Comparison of ENCODE assay signal across 8 cellular contexts in genomic region chr3:196942915-196943277, GRCh38. TPM values are rescaled to one million over a fixed set of nuclear protein-coding genes. Genes with fewer than 3 reads are reported as not detected.
DNase-seq lines count a peak whose midpoint lies in the region; ATAC-seq, FAIRE-seq and TF ChIP-seq lines count a peak whose summit lies in the region.

No MANE protein-coding gene starts in this region.

- TF ChIP-seq RAD21 in A549 (conservative IDR thresholded peaks at IDR 0.05 in 1 of 2, IDR thresholded peaks at IDR 0.05 in 1 of 2) = no peak

- no peak for TF ChIP-seq POLR2A in A549 (IDR thresholded peaks at IDR 0.05; ENCODE audit: low read length)

- peak overlapping the region; percentile 89 for H3K4me3 ChIP-seq in A549

- FAIRE-seq in A549 (lab: Jason Lieb, UNC) = no peak

- DNase-seq in A549 (ENCODE audit: low read depth in 1 of 2, low spot score in 1 of 2) = no peak
- DNase-seq in activated T-cell treated with anti-CD3 and anti-CD28 coated beads, Interleukin-2, amount 50 U/mL, for 4 hours = no peak
- DNase-seq in left cardiac atrium = no peak
- DNase-seq in progenitor cell of endocrine pancreas (ENCODE audit: low spot score, unreplicated experiment) = no peak
- DNase-seq in stimulated activated CD4-positive, alpha-beta T cell treated with anti-CD3 and anti-CD28 coated beads, Interleukin-2, amount 100 ng/mL, for 48 hours = no peak

- peak overlapping the region; percentile 74 to 98 for H3K27ac ChIP-seq in A549

- ATAC-seq in A549 (peak; percentile 8 to 21; a peak in 4 of 6 replicates), GM19023 (IDR thresholded peaks at IDR 0.05; ENCODE audit: unreplicated experiment) (peak; percentile 6), HG03521 (IDR thresholded peaks at IDR 0.05; ENCODE audit: unreplicated experiment) (peak; percentile 3), left cardiac atrium (peak; percentile 12 to 18), GM21717 (IDR thresholded peaks at IDR 0.05; ENCODE audit: unreplicated experiment) (no peak)
- peak; percentile 2 to 5 for ATAC-seq in activated T-cell treated with anti-CD3 and anti-CD28 coated beads, Interleukin-2, amount 50 U/mL, for 4 hours

- peak overlapping the region; percentile 92 for H3K27ac Mint-ChIP-seq in progenitor cell of endocrine pancreas

- 0% methylated on average over 4 of the region's 25 CpGs for WGBS in A549 (ENCODE audit: missing lambda C conversion rate)

- peak overlapping the region; percentile 98 for H3K4me2 ChIP-seq in A549

- intact Hi-C loops in left cardiac atrium (cut with DNase I) = loop anchor here in 1 of 2 donors (2.0 kb wide), 1 partner anchor 76 kb away; the partner anchor contains the start of gene SENP5

- H3K27me3 Mint-ChIP-seq in activated T-cell treated with anti-CD3 and anti-CD28 coated beads, Interleukin-2, amount 50 U/mL, for 4 hours (ENCODE audit: low read depth) = no peaks in the 10 kb centered on the region
- H3K27me3 Mint-ChIP-seq in progenitor cell of endocrine pancreas = no peaks in the 10 kb centered on the region

- H3K9me3 Mint-ChIP-seq in activated T-cell treated with anti-CD3 and anti-CD28 coated beads, Interleukin-2, amount 50 U/mL, for 4 hours = no peaks in the 10 kb centered on the region
- no peaks in the 10 kb centered on the region for H3K9me3 Mint-ChIP-seq in progenitor cell of endocrine pancreas (ENCODE audit: low read depth)

- TF ChIP-seq CTCF in A549 (IDR thresholded peaks at IDR 0.05) (no peak), progenitor cell of endocrine pancreas (IDR thresholded peaks at IDR 0.05; ENCODE audit: unreplicated experiment) (no peak)

- H3K4me1 Mint-ChIP-seq in activated T-cell treated with anti-CD3 and anti-CD28 coated beads, Interleukin-2, amount 50 U/mL, for 4 hours (ENCODE audit: low read depth) = peaks cover 49% of the 10 kb centered on the region
- peaks cover 32% of the 10 kb centered on the region for H3K4me1 Mint-ChIP-seq in progenitor cell of endocrine pancreas (ENCODE audit: low read depth)

- TF ChIP-seq EP300 in A549 (IDR thresholded peaks at IDR 0.05) = no peak

- peaks cover 9% of the 10 kb centered on the region; the same call in 2 of the 3 replicates for H3K4me1 ChIP-seq in A549

- peak overlapping the region; percentile 96 for H3K4me3 Mint-ChIP-seq in activated T-cell treated with anti-CD3 and anti-CD28 coated beads, Interleukin-2, amount 50 U/mL, for 4 hours
- peak overlapping the region; percentile 97 for H3K4me3 Mint-ChIP-seq in progenitor cell of endocrine pancreas (ENCODE audit: low read depth)

- peaks cover 14% of the 10 kb centered on the region for H3K36me3 Mint-ChIP-seq in activated T-cell treated with anti-CD3 and anti-CD28 coated beads, Interleukin-2, amount 50 U/mL, for 4 hours (ENCODE audit: insufficient read depth)
- peaks cover 6% of the 10 kb centered on the region for H3K36me3 Mint-ChIP-seq in progenitor cell of endocrine pancreas (ENCODE audit: insufficient read depth)

- CTCF ChIA-PET in A549 (lab: Yijun Ruan, JAX) = interaction anchor here (1.0 to 2.2 kb wide), 7 partner anchors 10 to 336 kb away, joined by 3 to 6 read pairs (median 4); partner anchors contain the start of gene PIGZ

- POLR2A ChIA-PET in A549 (lab: Yijun Ruan, JAX) = interaction anchor here (0.8 to 1.5 kb wide), 8 partner anchors 11 to 374 kb away, joined by 3 to 10 read pairs (median 4); partner anchors contain the start of genes CEP19, FBXO45, PAK2 and PIGX

- no peaks in the 10 kb centered on the region for H3K9me3 ChIP-seq in A549

TF ChIP-seq in A549, 52 proteins besides CTCF, POLR2A, EP300 and RAD21:
- TF ChIP-seq TP53 (CRISPR knock-in tag; IDR thresholded peaks at IDR 0.05) = no peak
- no peak for TF ChIP-seq MAX (IDR thresholded peaks at IDR 0.05)
- no peak for TF ChIP-seq PHF8 (IDR thresholded peaks at IDR 0.05; ENCODE audit: borderline replicate concordance, low read depth)
- TF ChIP-seq KDM1A (IDR thresholded peaks at IDR 0.05; ENCODE audit: low read depth) = no peak
- no peak for TF ChIP-seq HDAC2 (IDR thresholded peaks at IDR 0.05)
- TF ChIP-seq FOXS1 (CRISPR knock-in tag; IDR thresholded peaks at IDR 0.05) = no peak

RNA-seq across cellular contexts. Expression of gene NCBP2, which starts 0.6 kb away (rescaled TPM):
- polyA plus RNA-seq in A549 (2011; rRNA removed) (53.5 and 68.0 TPM in 2 replicates), A549 (2017; fragmentation: RNase III; extraction: RNeasy Plus Mini Kit Qiagen cat#74134 plus additional on column Dnase treatment) (62.0 to 64.5 TPM (median 63.6 TPM) in 3 replicates)
- 32.5 and 47.0 TPM in 2 replicates for polyA plus RNA-seq in A549 (2012; cell fraction: cytosol; rRNA removed)
- polyA plus RNA-seq in A549 (2012; cell fraction: nucleus; rRNA removed) = 12.1 and 16.2 TPM in 2 replicates
- 24.2 and 28.2 TPM in 2 replicates for polyA minus RNA-seq in A549 (2011; rRNA and poly(A)+ RNA removed)
- 100 to 1,000 TPM; 132 to 138 (median 134) TPM for total RNA-seq in activated T-cell treated with anti-CD3 and anti-CD28 coated beads, Interleukin-2, amount 50 U/mL, for 4 hours
- total RNA-seq in left cardiac atrium (10 to 100 TPM; 33.6 to 41.0 TPM), progenitor cell of endocrine pancreas (79.9 and 84.9 TPM in 2 replicates)

RNA-seq across cellular contexts. Expression of gene PIGZ, which starts 25.7 kb away (rescaled TPM):
- polyA plus RNA-seq in A549 (2011; rRNA removed) = 1.4 and 1.9 TPM in 2 replicates
- polyA plus RNA-seq in A549 (2012; cell fraction: cytosol; rRNA removed) = 0.85 and 1.3 TPM in 2 replicates
- 2.5 and 3.6 TPM in 2 replicates for polyA plus RNA-seq in A549 (2012; cell fraction: nucleus; rRNA removed)
- polyA plus RNA-seq in A549 (2017; fragmentation: RNase III; extraction: RNeasy Plus Mini Kit Qiagen cat#74134 plus additional on column Dnase treatment) = 1.3 to 1.9 TPM (median 1.8 TPM) in 3 replicates
- 0.79 and 1.9 TPM in 2 replicates for polyA minus RNA-seq in A549 (2011; rRNA and poly(A)+ RNA removed)
- total RNA-seq in activated T-cell treated with anti-CD3 and anti-CD28 coated beads, Interleukin-2, amount 50 U/mL, for 4 hours = under 1 TPM; 0.34 to 0.82 (median 0.61) TPM
- 1 to 10 TPM; 4.5 to 4.7 TPM for total RNA-seq in left cardiac atrium
- total RNA-seq in progenitor cell of endocrine pancreas = 4.7 and 6.0 TPM in 2 replicates
